ENCODE assay signal across 1 cellular context in the genomic region with DNA sequence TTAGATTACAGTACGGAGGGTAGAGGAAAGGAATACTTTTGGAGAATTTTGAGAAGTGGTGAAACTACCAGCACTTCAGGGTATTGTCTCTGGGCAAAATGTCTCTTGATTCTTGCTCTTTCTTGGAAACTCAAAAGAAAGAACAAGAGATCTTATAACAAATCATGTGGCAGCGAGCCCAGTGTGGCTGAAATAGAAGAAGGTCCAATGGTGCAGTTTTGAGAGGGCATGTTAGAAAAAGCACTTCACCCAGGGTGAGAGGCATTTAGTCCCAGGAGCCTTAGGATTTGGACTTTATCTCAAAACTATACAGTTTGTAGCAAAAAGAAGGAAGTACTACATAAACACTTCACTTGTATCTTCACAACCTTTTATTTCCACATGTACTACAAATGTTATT.
TF ChIP-seq lines count a peak whose summit lies in the region.

No MANE protein-coding gene starts in this region.

TF ChIP-seq in IMR-90, 13 proteins besides CTCF, POLR2A, EP300 and RAD21:
- no peak for TF ChIP-seq MAZ (IDR thresholded peaks at IDR 0.05; ENCODE audit: borderline replicate concordance, low read depth, low read length)
- no peak for TF ChIP-seq BHLHE40 (IDR thresholded peaks at IDR 0.05; ENCODE audit: low read depth, low read length)
- TF ChIP-seq MAFK (IDR thresholded peaks at IDR 0.05; ENCODE audit: low read depth, low read length): no peak
- TF ChIP-seq CHD1 (IDR thresholded peaks at IDR 0.05; ENCODE audit: low read depth, low read length): no peak
- no peak for TF ChIP-seq RCOR1 (IDR thresholded peaks at IDR 0.05; ENCODE audit: insufficient replicate concordance, low read length)
- TF ChIP-seq CEBPB (IDR thresholded peaks at IDR 0.05; ENCODE audit: low read depth, low read length): no peak
- no peak for TF ChIP-seq FOS (IDR thresholded peaks at IDR 0.05; ENCODE audit: low read depth, low read length)
- no peak for TF ChIP-seq MXI1 (IDR thresholded peaks at IDR 0.05; ENCODE audit: borderline replicate concordance, low read depth, low read length)
- no peak for TF ChIP-seq RFX5 (IDR thresholded peaks at IDR 0.05; ENCODE audit: low read depth, low read length)
- no peak for TF ChIP-seq NFE2L2 (IDR thresholded peaks at IDR 0.05; ENCODE audit: low read depth, low read length)
TF ChIP-seq in IMR-90: peak in this region for 0.
